8 cellular contexts compared by ENCODE assay signal in the genomic region with DNA sequence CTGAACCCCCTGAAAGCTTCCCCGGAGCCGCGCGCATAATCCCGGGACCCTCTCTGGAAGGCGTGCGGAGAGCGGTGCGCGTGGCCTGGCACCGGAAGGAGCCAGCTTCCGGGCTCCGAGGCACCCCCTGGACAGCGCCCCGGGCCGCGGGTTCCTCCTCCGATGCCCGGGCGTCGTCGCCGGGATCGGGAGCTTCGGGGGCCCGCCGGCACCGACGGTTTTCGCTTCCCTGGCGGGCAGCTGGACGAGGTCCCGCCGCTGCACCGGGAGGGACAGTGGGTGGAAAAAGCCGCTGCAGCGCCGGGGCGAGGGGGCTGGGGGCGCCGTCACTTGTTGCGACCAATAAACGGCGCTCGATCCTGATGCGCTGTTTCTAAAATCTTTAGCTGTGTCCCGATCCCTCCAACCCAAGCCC. TPM values are rescaled to one million over a fixed set of nuclear protein-coding genes. Genes with fewer than 3 reads are reported as not detected.
A peak's percentile ranks its signal among the peaks of the same experiment; 100 is the strongest.
DNase-seq lines count a peak whose midpoint lies in the region; ATAC-seq and TF ChIP-seq lines count a peak whose summit lies in the region.

No MANE protein-coding gene starts in this region.

- DNase-seq in A673 (ENCODE audit: low spot score) (no peak), UCSD-AML1 (lab: John Stamatoyannopoulos, UW; ENCODE audit: unreplicated experiment) (peak; percentile 30), fibroblast of the aortic adventitia (ENCODE audit: low read depth) (no peak), osteocyte (ENCODE audit: extremely low spot score, unreplicated experiment) (peak; percentile 82), omental fat pad (ENCODE audit: low spot score) (no peak), NCI-H1048 (lab: John Stamatoyannopoulos, UW) (no peak)

- H3K4me3 Mint-ChIP-seq in osteocyte (ENCODE audit: unreplicated experiment) = peak overlapping the region; percentile 81

- peaks cover 54% of the 10 kb centered on the region for H3K27me3 ChIP-seq in A673 (replicated peaks; ENCODE audit: insufficient read depth, low read depth, low read length, poor library complexity)

- H3K36me3 ChIP-seq in A673 (ENCODE audit: insufficient read depth, low read length, poor library complexity, severe bottlenecking) = no peaks in the 10 kb centered on the region

- CTCF ChIA-PET in A673 (lab: Charles Lee) = no interaction called here

- no peak for TF ChIP-seq CTCF in A673 (conservative IDR thresholded peaks at IDR 0.05; ENCODE audit: low read depth, low read length)
- no peak for TF ChIP-seq CTCF in GM12875 (IDR thresholded peaks at IDR 0.05; ENCODE audit: borderline replicate concordance, insufficient read depth, low read depth, low read length)
- TF ChIP-seq CTCF in fibroblast of the aortic adventitia (IDR thresholded peaks at IDR 0.05; ENCODE audit: insufficient read depth, low read length) = no peak
- TF ChIP-seq CTCF in osteocyte (IDR thresholded peaks at IDR 0.05) = no peak
- TF ChIP-seq CTCF in omental fat pad (IDR thresholded peaks at IDR 0.05) = no peak

- no peak for ATAC-seq in omental fat pad (ENCODE audit: low FRiP score)
- no peak for ATAC-seq in HG02973 (IDR thresholded peaks at IDR 0.05; ENCODE audit: unreplicated experiment)

- no peak overlapping the region for H3K27ac ChIP-seq in A673 (ENCODE audit: low read depth, low read length, poor library complexity, severe bottlenecking)

- H3K27me3 Mint-ChIP-seq in osteocyte (ENCODE audit: unreplicated experiment) = peaks cover 30% of the 10 kb centered on the region

- H3K36me3 Mint-ChIP-seq in osteocyte (ENCODE audit: unreplicated experiment) = no peaks in the 10 kb centered on the region

- BruUV-seq in A673 (replicated peaks; lab: Mats Ljungman, UMichigan) = no TSS peak

- peak overlapping the region; percentile 50 for H3K4me3 ChIP-seq in A673 (ENCODE audit: low read depth, low read length, poor library complexity, severe bottlenecking)
- peak overlapping the region; percentile 43 for H3K4me3 ChIP-seq in GM12875 (ENCODE audit: low read depth, low read length)
- H3K4me3 ChIP-seq in fibroblast of the aortic adventitia (ENCODE audit: low read depth, low read length) = peak overlapping the region; percentile 56

- H3K4me1 ChIP-seq in A673 (ENCODE audit: insufficient read depth, low read length, poor library complexity, severe bottlenecking) = peaks cover 29% of the 10 kb centered on the region

- intact Hi-C loops in A673 (cut with micrococcal nuclease; ENCODE audit: unreplicated experiment) = loop anchor here (10.0 kb wide), 3 partner anchors 277 to 637 kb away; a partner anchor contains a TSS

- H3K9me3 ChIP-seq in A673 (ENCODE audit: low read depth, low read length, poor library complexity, severe bottlenecking) = no peaks in the 10 kb centered on the region

- H3K9me3 Mint-ChIP-seq in osteocyte (ENCODE audit: unreplicated experiment) = no peaks in the 10 kb centered on the region

- H3K27ac Mint-ChIP-seq in osteocyte (ENCODE audit: unreplicated experiment) = no peak overlapping the region

- peaks cover 13% of the 10 kb centered on the region for H3K4me1 Mint-ChIP-seq in osteocyte (ENCODE audit: unreplicated experiment)

- POLR2A ChIA-PET in A673 (lab: Charles Lee; ENCODE audit: low non-redundant PET) = no interaction called here

RNA-seq across cellular contexts. Expression of a gene that starts 0.6 kb away (rescaled TPM):
- total RNA-seq in A673 (2021) (not detected in 2 replicates), fibroblast of the aortic adventitia (ENCODE audit: low replicate concordance) (not detected in 2 replicates), osteocyte (not detected in 2 replicates), omental fat pad (not detected)

Comparison
In these comparisons a context has a peak if more than half of its experiments do, and no peak if none do; other contexts are left out.
1. DNase-seq: peak in UCSD-AML1 (single experiment) and osteocyte (single experiment); none in A673 (single experiment), fibroblast of the aortic adventitia (single experiment), omental fat pad (single experiment) and NCI-H1048 (single experiment).
2. Peak in every context shown above with its lines, with median percentiles within 50 percentile points of each other: H3K4me3 ChIP-seq.